ENCODE assay signal across 8 cellular contexts in genomic region chr5:115309751-115310370, GRCh38. TPM values are rescaled to one million over a fixed set of nuclear protein-coding genes. Genes with fewer than 3 reads are reported as not detected.
DNase-seq lines count a peak whose midpoint lies in the region; ATAC-seq and TF ChIP-seq lines count a peak whose summit lies in the region.

No MANE protein-coding gene starts in this region.

- no peaks in the 10 kb centered on the region for H3K9me3 ChIP-seq in esophagus squamous epithelium

- H3K4me3 Mint-ChIP-seq in osteocyte (ENCODE audit: unreplicated experiment): no peak overlapping the region

- TF ChIP-seq CTCF in esophagus squamous epithelium (IDR thresholded peaks at IDR 0.05) (peak; percentile 36 to 87 (median 69)), osteocyte (IDR thresholded peaks at IDR 0.05) (peak; percentile 72)

- intact Hi-C loops in esophagus squamous epithelium (cut with DNase I): loop anchor here (5.0 kb wide), 1 partner anchor 277 kb away; no protein-coding TSS in a partner anchor

- no peaks in the 10 kb centered on the region for H3K9me3 Mint-ChIP-seq in osteocyte (ENCODE audit: unreplicated experiment)

- 0 to 3% methylated on average over 1 of the region's 1 CpG for WGBS in esophagus squamous epithelium, 2 donors

- H3K27me3 Mint-ChIP-seq in osteocyte (ENCODE audit: unreplicated experiment): peaks cover 60% of the 10 kb centered on the region

- peaks cover 0 to 12% (median 0%) of the 10 kb centered on the region in 4 donors for H3K27me3 ChIP-seq in esophagus squamous epithelium

- no peaks in the 10 kb centered on the region for H3K36me3 ChIP-seq in esophagus squamous epithelium

- H3K4me1 Mint-ChIP-seq in osteocyte (ENCODE audit: unreplicated experiment): no peaks in the 10 kb centered on the region

- peak; percentile 70 for DNase-seq in DMS53 (lab: John Stamatoyannopoulos, UW)
- DNase-seq in RKO (ENCODE audit: low spot score): peak; percentile 78
- DNase-seq in esophagus squamous epithelium (lab: John Stamatoyannopoulos, UW): no peak
- DNase-seq in osteocyte (ENCODE audit: extremely low spot score, unreplicated experiment): no peak
- DNase-seq in substantia nigra (lab: John Stamatoyannopoulos, UW): no peak
- DNase-seq in COLO668 (lab: John Stamatoyannopoulos, UW; ENCODE audit: unreplicated experiment): no peak

- peaks cover 0 to 13% (median 0%) of the 10 kb centered on the region in 3 donors for H3K4me1 ChIP-seq in esophagus squamous epithelium

- ATAC-seq in HG02798 (IDR thresholded peaks at IDR 0.05; ENCODE audit: poor library complexity, unreplicated experiment): peak; percentile 40
- ATAC-seq in HG02610 (IDR thresholded peaks at IDR 0.05; ENCODE audit: unreplicated experiment): no peak

- no peak overlapping the region for H3K4me3 ChIP-seq in esophagus squamous epithelium

- no peak for TF ChIP-seq POLR2A in esophagus squamous epithelium (IDR thresholded peaks at IDR 0.05)

- no peaks in the 10 kb centered on the region for H3K36me3 Mint-ChIP-seq in osteocyte (ENCODE audit: unreplicated experiment)

- no peak overlapping the region for H3K27ac Mint-ChIP-seq in osteocyte (ENCODE audit: unreplicated experiment)

- no peak overlapping the region for H3K27ac ChIP-seq in esophagus squamous epithelium
- H3K27ac ChIP-seq in substantia nigra (ENCODE audit: low read depth, low read length, poor library complexity, severe bottlenecking): no peak overlapping the region

RNA-seq across cellular contexts. Expression of gene CCDC112, which starts 13.4 kb away (rescaled TPM):
- total RNA-seq in esophagus squamous epithelium (1 to 10 TPM; 4.7 to 7.2 (median 4.8) TPM), osteocyte (7.8 and 8.9 TPM in 2 replicates)

RNA-seq across cellular contexts. Expression of gene PGGT1B, which starts 47.2 kb away (rescaled TPM):
- total RNA-seq in esophagus squamous epithelium: 10 to 100 TPM; 11.3 to 15.7 (median 13.6) TPM
- 38.1 and 42.6 TPM in 2 replicates for total RNA-seq in osteocyte

Comparison
In these comparisons a context has a peak if more than half of its experiments do, and no peak if none do; other contexts are left out.
1. DNase-seq: peak in DMS53 (single experiment) and RKO (single experiment); none in esophagus squamous epithelium (single experiment), osteocyte (single experiment), substantia nigra (0 of 49) and COLO668 (single experiment).